In the genomic region with DNA sequence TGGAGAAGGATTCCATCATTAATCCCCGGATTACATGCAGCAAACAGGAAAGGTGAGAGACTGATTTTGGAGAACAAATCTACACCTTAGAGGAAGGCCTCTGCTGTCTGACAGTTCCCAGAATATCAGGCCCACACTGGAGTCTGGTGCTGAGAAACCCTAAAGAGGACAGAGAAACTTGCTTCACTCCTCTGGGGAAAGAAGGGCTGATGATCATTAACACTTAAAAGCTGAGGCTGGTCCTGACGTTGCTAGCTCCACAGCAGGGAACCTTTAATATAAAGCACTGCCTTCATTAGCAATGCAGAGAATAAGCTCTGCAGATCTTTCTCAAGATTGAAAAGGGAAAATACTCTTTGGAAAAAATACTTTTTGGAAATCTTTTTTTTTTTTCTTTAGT, we compare ENCODE assay signal across 1 cellular context.
TF ChIP-seq lines count a peak whose summit lies in the region.

No MANE protein-coding gene starts in this region.

TF ChIP-seq in GM23338, 12 proteins besides CTCF, POLR2A, EP300 and RAD21 (continued from another document):
- TF ChIP-seq, protein P1, sequence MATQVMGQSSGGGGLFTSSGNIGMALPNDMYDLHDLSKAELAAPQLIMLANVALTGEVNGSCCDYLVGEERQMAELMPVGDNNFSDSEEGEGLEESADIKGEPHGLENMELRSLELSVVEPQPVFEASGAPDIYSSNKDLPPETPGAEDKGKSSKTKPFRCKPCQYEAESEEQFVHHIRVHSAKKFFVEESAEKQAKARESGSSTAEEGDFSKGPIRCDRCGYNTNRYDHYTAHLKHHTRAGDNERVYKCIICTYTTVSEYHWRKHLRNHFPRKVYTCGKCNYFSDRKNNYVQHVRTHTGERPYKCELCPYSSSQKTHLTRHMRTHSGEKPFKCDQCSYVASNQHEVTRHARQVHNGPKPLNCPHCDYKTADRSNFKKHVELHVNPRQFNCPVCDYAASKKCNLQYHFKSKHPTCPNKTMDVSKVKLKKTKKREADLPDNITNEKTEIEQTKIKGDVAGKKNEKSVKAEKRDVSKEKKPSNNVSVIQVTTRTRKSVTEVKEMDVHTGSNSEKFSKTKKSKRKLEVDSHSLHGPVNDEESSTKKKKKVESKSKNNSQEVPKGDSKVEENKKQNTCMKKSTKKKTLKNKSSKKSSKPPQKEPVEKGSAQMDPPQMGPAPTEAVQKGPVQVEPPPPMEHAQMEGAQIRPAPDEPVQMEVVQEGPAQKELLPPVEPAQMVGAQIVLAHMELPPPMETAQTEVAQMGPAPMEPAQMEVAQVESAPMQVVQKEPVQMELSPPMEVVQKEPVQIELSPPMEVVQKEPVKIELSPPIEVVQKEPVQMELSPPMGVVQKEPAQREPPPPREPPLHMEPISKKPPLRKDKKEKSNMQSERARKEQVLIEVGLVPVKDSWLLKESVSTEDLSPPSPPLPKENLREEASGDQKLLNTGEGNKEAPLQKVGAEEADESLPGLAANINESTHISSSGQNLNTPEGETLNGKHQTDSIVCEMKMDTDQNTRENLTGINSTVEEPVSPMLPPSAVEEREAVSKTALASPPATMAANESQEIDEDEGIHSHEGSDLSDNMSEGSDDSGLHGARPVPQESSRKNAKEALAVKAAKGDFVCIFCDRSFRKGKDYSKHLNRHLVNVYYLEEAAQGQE (IDR thresholded peaks at IDR 0.05; ENCODE audit: unreplicated experiment): no peak
- TF ChIP-seq, protein P2, sequence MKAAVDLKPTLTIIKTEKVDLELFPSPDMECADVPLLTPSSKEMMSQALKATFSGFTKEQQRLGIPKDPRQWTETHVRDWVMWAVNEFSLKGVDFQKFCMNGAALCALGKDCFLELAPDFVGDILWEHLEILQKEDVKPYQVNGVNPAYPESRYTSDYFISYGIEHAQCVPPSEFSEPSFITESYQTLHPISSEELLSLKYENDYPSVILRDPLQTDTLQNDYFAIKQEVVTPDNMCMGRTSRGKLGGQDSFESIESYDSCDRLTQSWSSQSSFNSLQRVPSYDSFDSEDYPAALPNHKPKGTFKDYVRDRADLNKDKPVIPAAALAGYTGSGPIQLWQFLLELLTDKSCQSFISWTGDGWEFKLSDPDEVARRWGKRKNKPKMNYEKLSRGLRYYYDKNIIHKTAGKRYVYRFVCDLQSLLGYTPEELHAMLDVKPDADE (IDR thresholded peaks at IDR 0.05): no peak
- TF ChIP-seq NANOG (IDR thresholded peaks at IDR 0.05; ENCODE audit: borderline replicate concordance): no peak
TF ChIP-seq in GM23338: peak in this region for 0.
